14 cellular contexts compared by ENCODE assay signal in the genomic region with DNA sequence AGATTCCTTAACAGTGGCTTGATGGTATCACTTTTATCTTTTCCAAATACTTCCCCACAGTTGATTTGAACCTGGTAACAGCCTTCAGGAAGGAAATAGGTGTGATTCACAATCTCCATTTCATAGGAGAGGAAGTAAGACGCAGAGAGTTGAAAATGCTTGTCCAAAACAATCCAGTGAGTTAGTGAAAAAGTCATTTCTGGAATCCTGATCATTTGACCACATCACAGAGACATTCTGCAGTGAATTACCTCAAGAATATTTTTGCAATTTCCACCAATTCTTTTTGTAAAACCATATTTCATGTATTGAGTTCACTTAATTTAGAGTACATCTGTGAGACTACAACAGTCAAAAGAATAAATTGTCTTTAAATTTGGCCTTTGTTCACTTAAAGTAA.
DNase-seq lines count a peak whose midpoint lies in the region; ATAC-seq and TF ChIP-seq lines count a peak whose summit lies in the region.
"Had no signal": no experiment of that assay in that cellular context is flagged by ENCODE, and none has a peak within 500 bp of the region (broad histone marks: within the 10 kb centered on the region; RNA-seq: fewer than 3 reads in every experiment).

No MANE protein-coding gene starts in this region.

- no peak overlapping the region for H2BK120ac ChIP-seq in mesenchymal stem cell (ENCODE audit: low read depth, low read length)

- TF ChIP-seq CTCF in AG09319 (IDR thresholded peaks at IDR 0.05; ENCODE audit: low read depth, low read length), result no peak

- peaks cover 0 to 17% of the 10 kb centered on the region in 2 experiments for H3K36me3 ChIP-seq in mesenchymal stem cell (ENCODE audit: control insufficient read depth in 1 of 2, insufficient read depth in 2 of 2, low read depth in 1 of 2, low read length in 2 of 2)

- no peak overlapping the region for H3K18ac ChIP-seq in mesenchymal stem cell (ENCODE audit: low read depth in 1 of 2, low read length in 2 of 2)

- no peak overlapping the region for H3K4ac ChIP-seq in mesenchymal stem cell (ENCODE audit: low read depth in 1 of 2, low read length in 2 of 2)

- H3K4me1 ChIP-seq in mesenchymal stem cell (ENCODE audit: control insufficient read depth, insufficient read depth, low read depth, low read length), result peaks cover 4% of the 10 kb centered on the region

- no peak overlapping the region for H4K8ac ChIP-seq in mesenchymal stem cell (ENCODE audit: low read length)

- H4K91ac ChIP-seq in mesenchymal stem cell (ENCODE audit: low read length), result no peak overlapping the region

- no peak overlapping the region for H2AK5ac ChIP-seq in mesenchymal stem cell (ENCODE audit: low read length, severe bottlenecking)

- no peak overlapping the region for H2BK12ac ChIP-seq in mesenchymal stem cell (ENCODE audit: low read length in 2 of 2)

- H3K4me3 ChIP-seq in mesenchymal stem cell (ENCODE audit: insufficient read depth in 1 of 2, low read depth in 1 of 2, low read length in 2 of 2), result no peak overlapping the region

- H3K14ac ChIP-seq in mesenchymal stem cell (ENCODE audit: low read length in 2 of 2), result no peak overlapping the region

- no peaks in the 10 kb centered on the region for H3K9me3 ChIP-seq in mesenchymal stem cell (ENCODE audit: control insufficient read depth, low read length)

- ATAC-seq in GM19328 (IDR thresholded peaks at IDR 0.05; ENCODE audit: unreplicated experiment), result no peak

- H3K79me1 ChIP-seq in mesenchymal stem cell (replicated peaks; ENCODE audit: low read length, poor library complexity, severe bottlenecking), result no peaks in the 10 kb centered on the region

- H3K27ac ChIP-seq in caudate nucleus (ENCODE audit: low read depth, low read length), result peak overlapping the region; percentile 95
- peak overlapping the region; percentile 56 for H3K27ac ChIP-seq in mesenchymal stem cell (ENCODE audit: low read length, poor library complexity, severe bottlenecking)

- DNase-seq in AG09319 (ENCODE audit: extremely low read depth, low read depth), result peak; percentile 28
- peak; percentile 49 for DNase-seq in LHCN-M2 (ENCODE audit: low read depth)
- DNase-seq in caudate nucleus (lab: John Stamatoyannopoulos, UW), result no peak
- DNase-seq in mesenchymal stem cell, result peak; percentile 6
- no peak for DNase-seq in activated CD4-positive, alpha-beta T cell treated with anti-CD3 and anti-CD28 coated beads for 48 hours
- DNase-seq in NCI-H1417 (lab: John Stamatoyannopoulos, UW), result no peak
- DNase-seq in RKO (ENCODE audit: low spot score), result no peak
- DNase-seq: activated naive CD4-positive, alpha-beta T cell treated with anti-CD3 and anti-CD28 coated beads, Interleukin-2, amount 10 ng/mL, durations not matched to agents 7 days and 5 days; mesendoderm; NCI-H1048; NCI-H2227 treated with DMSO at 0.1 percent for 48 hours; stimulated activated CD4-positive, alpha-beta T cell treated with anti-CD3 and anti-CD28 coated beads, Interleukin-4, amount 100 ng/mL, for 1 hour; T-helper 9 cell had no signal

- H2BK5ac ChIP-seq in mesenchymal stem cell (ENCODE audit: low read depth, low read length, poor library complexity, severe bottlenecking), result no peak overlapping the region

- peak overlapping the region; percentile 36 for H3K9ac ChIP-seq in mesenchymal stem cell (ENCODE audit: low read length)

- H2AFZ ChIP-seq in mesenchymal stem cell (ENCODE audit: low read depth, low read length), result no peak overlapping the region

- H3K27me3 ChIP-seq in mesenchymal stem cell (ENCODE audit: control insufficient read depth in 1 of 2, insufficient read depth in 1 of 2, low read length in 2 of 2), result no peaks in the 10 kb centered on the region

- no peak overlapping the region for H2BK15ac ChIP-seq in mesenchymal stem cell (ENCODE audit: low read depth, poor library complexity, severe bottlenecking)

- WGBS in mesenchymal stem cell, result 0% methylated on average over 1 of the region's 1 CpG

- H3K23ac ChIP-seq in mesenchymal stem cell (ENCODE audit: low read length in 2 of 2), result no peak overlapping the region

- H3K4me2 ChIP-seq in mesenchymal stem cell (ENCODE audit: low read length, poor library complexity, severe bottlenecking), result no peak overlapping the region

Comparison
In these comparisons a context has a peak if more than half of its experiments do, and no peak if none do; other contexts are left out.
1. DNase-seq: peak in AG09319 (single experiment), LHCN-M2 (single experiment) and mesenchymal stem cell (single experiment); none in caudate nucleus (0 of 61), activated CD4-positive, alpha-beta T cell treated with anti-CD3 and anti-CD28 coated beads for 48 hours (single experiment), NCI-H1417 (0 of 3) and RKO (single experiment).